9 cellular contexts compared by ENCODE assay signal in the genomic region with DNA sequence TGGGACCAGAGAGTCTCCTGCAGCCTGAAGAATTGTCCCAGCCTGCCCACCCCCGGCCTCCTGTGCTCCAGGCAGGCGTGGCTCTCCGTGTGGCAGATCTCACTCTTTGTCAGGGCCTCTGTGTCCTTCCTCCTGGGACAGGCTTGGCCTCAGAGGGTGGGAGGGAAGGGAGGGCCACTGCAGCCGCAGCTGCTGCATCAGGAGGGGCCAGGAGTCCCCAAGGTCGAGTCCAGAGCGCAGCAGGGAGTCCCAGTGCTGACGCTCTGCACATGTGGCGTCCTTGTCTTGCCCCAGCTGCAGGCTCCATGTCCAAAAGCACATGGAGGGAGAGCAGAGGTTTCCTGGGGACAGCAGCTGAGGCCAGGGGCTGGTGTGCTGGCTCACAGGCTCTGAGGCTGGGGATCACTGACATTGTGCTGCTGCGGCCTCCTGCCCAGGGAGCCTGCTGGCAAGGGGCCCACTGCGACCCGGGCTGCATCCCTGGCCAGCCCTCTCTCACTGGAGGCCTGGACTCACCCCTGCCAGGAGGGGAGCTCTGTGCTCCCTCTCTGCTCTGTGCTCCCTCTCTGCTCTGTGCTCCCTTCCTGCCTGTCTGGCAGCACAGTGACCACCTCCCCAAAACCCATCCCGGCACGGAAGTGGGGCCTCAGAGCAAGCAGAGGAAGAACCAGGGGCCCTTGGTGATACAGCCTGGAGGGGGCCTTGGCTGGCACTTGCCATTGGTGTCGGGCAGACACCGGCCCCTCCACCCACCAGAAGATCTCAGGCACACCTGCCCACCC.
DNase-seq lines count a peak whose midpoint lies in the region; ATAC-seq, FAIRE-seq and TF ChIP-seq lines count a peak whose summit lies in the region.
"Had no signal": no experiment of that assay in that cellular context is flagged by ENCODE, and none has a peak within 500 bp of the region (broad histone marks: within the 10 kb centered on the region; RNA-seq: fewer than 3 reads in every experiment).

No MANE protein-coding gene starts in this region.

- H3K27ac ChIP-seq in Panc1 (ENCODE audit: low read length), result no peak overlapping the region
- no peak overlapping the region for H3K27ac ChIP-seq in HepG2 (ENCODE audit: extremely low read length, insufficient read depth, low read length)
- H3K27ac ChIP-seq: psoas muscle had no signal

- in situ Hi-C loops in Panc1 (cut with HindIII; ENCODE audit: low pct_unique_long_range_greater_than_20kb, low sequenced_read_pairs), result no loop called here
- in situ Hi-C loops in HepG2 (cut with HindIII; ENCODE audit: extremely low pct_ligation_motif_present, low pct_unique_long_range_greater_than_20kb), result no loop called here

- TF ChIP-seq EP300 in HepG2 (IDR thresholded peaks at IDR 0.05; ENCODE audit: low read depth in 2 of 2, low read length in 2 of 2), result no peak
- TF ChIP-seq EP300 in HepG2 (CRISPR knock-in tag; IDR thresholded peaks at IDR 0.05; ENCODE audit: borderline replicate concordance), result no peak

- H3K36me3 ChIP-seq in Panc1 (ENCODE audit: control insufficient read depth, insufficient read depth, low read length) (no peaks in the 10 kb centered on the region), HepG2 (replicated peaks in 1 of 2; ENCODE audit: control insufficient read depth in 1 of 2, insufficient read depth in 2 of 2, low read length in 2 of 2) (no peaks in the 10 kb centered on the region)

- no peak for TF ChIP-seq RAD21 in HepG2 (CRISPR knock-in tag; IDR thresholded peaks at IDR 0.05)

- H3K27me3 ChIP-seq in Panc1 (ENCODE audit: control insufficient read depth, insufficient read depth, low read length), result no peaks in the 10 kb centered on the region
- peaks cover 1 to 6% of the 10 kb centered on the region in 2 experiments; a peak in 3 of 5 replicates for H3K27me3 ChIP-seq in HepG2 (ENCODE audit: control insufficient read depth in 1 of 2, insufficient read depth in 2 of 2, low read length in 2 of 2)

- ATAC-seq in Panc1, result 0 out of 2 replicates have a peak, but pooled peaks have one; percentile 4
- peak; percentile 67 for ATAC-seq in HepG2

- BruUV-seq in Panc1 (replicated peaks; lab: Mats Ljungman, UMichigan) (no TSS peak), HepG2 (replicated peaks; lab: Mats Ljungman, UMichigan) (no TSS peak)

- H3K9ac ChIP-seq in HepG2 (ENCODE audit: insufficient read depth, low read depth, low read length), result no peak overlapping the region

- intact Hi-C loops in Panc1 (cut with micrococcal nuclease; ENCODE audit: unreplicated experiment) (no loop called here), HepG2 (cut with micrococcal nuclease; ENCODE audit: unreplicated experiment) (no loop called here)

- H3K9me3 ChIP-seq in Panc1 (ENCODE audit: control insufficient read depth, insufficient read depth, low read depth, low read length) (no peaks in the 10 kb centered on the region), HepG2 (ENCODE audit: low read length) (no peaks in the 10 kb centered on the region)
- H3K9me3 ChIP-seq: psoas muscle had no signal

- FAIRE-seq in HepG2 (lab: Jason Lieb, UNC), result no peak
- FAIRE-seq in D721Med (lab: Jason Lieb, UNC), result no peak

- DNase-seq in Panc1 (ENCODE audit: low read depth, low spot score), result no peak
- DNase-seq in choroid plexus epithelial cell (ENCODE audit: low read depth), result peak; percentile 5
- DNase-seq in HepG2 (ENCODE audit: low spot score), result no peak
- peak; percentile 15 for DNase-seq in stimulated activated CD8-positive, alpha-beta memory T cell treated with anti-CD3 and anti-CD28 coated beads, Interleukin-4, amount 100 ng/mL, for 48 hours
- no peak for DNase-seq in D721Med (ENCODE audit: insufficient read length, low spot score)
- no peak for DNase-seq in cerebellum (ENCODE audit: low spot score)
- DNase-seq in hypothalamus (lab: John Stamatoyannopoulos, UW), result no peak
- DNase-seq: NCI-H2029 had no signal

- WGBS in HepG2 (ENCODE audit: low lambda C conversion rate), result 0% methylated on average over 1 of the region's 15 CpGs

- H3K79me2 ChIP-seq in HepG2 (ENCODE audit: insufficient read depth, low read length), result no peaks in the 10 kb centered on the region

- TF ChIP-seq CTCF in Panc1 (IDR thresholded peaks at IDR 0.05) (no peak), choroid plexus epithelial cell (conservative IDR thresholded peaks at IDR 0.05; ENCODE audit: low read depth, low read length) (no peak), HepG2 (CRISPR knock-in tag; IDR thresholded peaks at IDR 0.05) (no peak), D721Med (IDR thresholded peaks at IDR 0.05; ENCODE audit: insufficient read depth, missing control alignments) (no peak)

- POLR2A ChIA-PET in Panc1 (lab: Charles Lee), result no interaction called here
- POLR2A ChIA-PET in HepG2 (lab: Yijun Ruan, JAX), result no interaction called here

- no peaks in the 10 kb centered on the region for H4K20me1 ChIP-seq in HepG2 (ENCODE audit: insufficient read depth, low read length)

- H3K4me1 ChIP-seq in Panc1 (ENCODE audit: control insufficient read depth, insufficient read depth, low read length), result peaks cover 12% of the 10 kb centered on the region
- H3K4me1 ChIP-seq in HepG2 (ENCODE audit: insufficient read depth, low read length), result no peaks in the 10 kb centered on the region
- H3K4me1 ChIP-seq: psoas muscle had no signal

- no peak overlapping the region for H3K4me2 ChIP-seq in HepG2 (ENCODE audit: low read depth, low read length)

- H2AFZ ChIP-seq in HepG2 (ENCODE audit: low read length), result no peak overlapping the region

- TF ChIP-seq POLR2A in HepG2 (IDR thresholded peaks at IDR 0.05; ENCODE audit: insufficient read depth in 1 of 2, low read depth in 2 of 2, low read length in 2 of 2), result no peak

- H3K4me3 ChIP-seq in Panc1 (ENCODE audit: low read depth in 2 of 2, low read length in 2 of 2) (no peak overlapping the region), choroid plexus epithelial cell (ENCODE audit: low read depth, low read length) (no peak overlapping the region), HepG2 (replicated peaks in 1 of 3; ENCODE audit: insufficient read depth in 1 of 3, low read depth in 2 of 3, low read length in 3 of 3) (no peak overlapping the region)
- H3K4me3 ChIP-seq: psoas muscle had no signal

- CTCF ChIA-PET in Panc1 (lab: Charles Lee), result no interaction called here
- CTCF ChIA-PET in HepG2 (lab: Yijun Ruan, JAX; ENCODE audit: low intra/inter-chr PET ratio, low total read pairs), result no interaction called here

TF ChIP-seq in HepG2, 621 proteins besides CTCF, POLR2A, EP300 and RAD21:
- peak; percentile 67 for TF ChIP-seq ZNF263 (CRISPR knock-in tag; IDR thresholded peaks at IDR 0.05)
- TF ChIP-seq ZNF713 (CRISPR knock-in tag; IDR thresholded peaks at IDR 0.05), result no peak

Comparison
In these comparisons a context has a peak if more than half of its experiments do, and no peak if none do; other contexts are left out.
1. DNase-seq: peak in choroid plexus epithelial cell (single experiment) and stimulated activated CD8-positive, alpha-beta memory T cell treated with anti-CD3 and anti-CD28 coated beads, Interleukin-4, amount 100 ng/mL, for 48 hours (single experiment); none in Panc1 (single experiment), HepG2 (single experiment), D721Med (single experiment), cerebellum (single experiment) and hypothalamus (0 of 51).